ENCODE assay signal across 24 cellular contexts in genomic region chr4:110619001-110619350, GRCh38. TPM values are rescaled to one million over a fixed set of nuclear protein-coding genes. Genes with fewer than 3 reads are reported as not detected.
DNase-seq lines count a peak whose midpoint lies in the region; ATAC-seq and TF ChIP-seq lines count a peak whose summit lies in the region.
"Had no signal": no experiment of that assay in that cellular context is flagged by ENCODE, and none has a peak within 500 bp of the region (broad histone marks: within the 10 kb centered on the region; RNA-seq: fewer than 3 reads in every experiment).

No MANE protein-coding gene starts in this region.

- H3K27me3 Mint-ChIP-seq in activated CD8-positive, alpha-beta memory T cell treated with anti-CD3 and anti-CD28 coated beads, Interleukin-2, amount 10 ng/mL, durations not matched to agents 7 days and 5 days, result peaks cover 97% of the 10 kb centered on the region
- H3K27me3 Mint-ChIP-seq in endothelial cell (ENCODE audit: unreplicated experiment), result peaks cover 41% of the 10 kb centered on the region
- H3K27me3 Mint-ChIP-seq in mesothelial cell of epicardium (ENCODE audit: low read depth), result peaks cover 7% of the 10 kb centered on the region

- H3K27ac ChIP-seq in thoracic aorta, result no peak overlapping the region
- H3K27ac ChIP-seq: BLaER1 treated with 17β-estradiol and CSF1 and Interleukin-3, amounts not matched to agents 10 nM and 100 nM; colonic mucosa; epithelial cell of prostate; parathyroid adenoma; SJSA1; thyroid gland had no signal

- no peaks in the 10 kb centered on the region for H3K9me3 ChIP-seq in thoracic aorta
- H3K9me3 ChIP-seq: colonic mucosa, SJSA1, thyroid gland had no signal

- H3K27ac Mint-ChIP-seq in activated CD8-positive, alpha-beta memory T cell treated with anti-CD3 and anti-CD28 coated beads, Interleukin-2, amount 10 ng/mL, durations not matched to agents 7 days and 5 days, result peak overlapping the region; percentile 24
- peak overlapping the region; percentile 50 for H3K27ac Mint-ChIP-seq in endothelial cell (ENCODE audit: unreplicated experiment)
- H3K27ac Mint-ChIP-seq in mesothelial cell of epicardium, result peak overlapping the region; percentile 95
- H3K27ac Mint-ChIP-seq: activated CD4-positive, alpha-beta T cell treated with anti-CD3 and anti-CD28 coated beads for 36 hours had no signal

- H3K4me1 ChIP-seq in thoracic aorta (ENCODE audit: control insufficient read depth in 1 of 2, low read depth in 2 of 2), result peaks cover 26 to 27% of the 10 kb centered on the region in 2 donors
- H3K4me1 ChIP-seq: BLaER1 treated with 17β-estradiol and CSF1 and Interleukin-3, amounts not matched to agents 10 nM and 100 nM; parathyroid adenoma had no signal

- H3K4me1 Mint-ChIP-seq in activated CD8-positive, alpha-beta memory T cell treated with anti-CD3 and anti-CD28 coated beads, Interleukin-2, amount 10 ng/mL, durations not matched to agents 7 days and 5 days, result peaks cover 2% of the 10 kb centered on the region
- H3K4me1 Mint-ChIP-seq in endothelial cell (ENCODE audit: unreplicated experiment), result peaks cover 53% of the 10 kb centered on the region
- peaks cover 80% of the 10 kb centered on the region for H3K4me1 Mint-ChIP-seq in mesothelial cell of epicardium

- no peak for ATAC-seq in activated CD8-positive, alpha-beta memory T cell treated with anti-CD3 and anti-CD28 coated beads, Interleukin-2, amount 10 ng/mL, durations not matched to agents 7 days and 5 days
- ATAC-seq in thoracic aorta (ENCODE audit: insufficient number of reproducible peaks, low FRiP score, low read depth) (no peak), HG03280 (IDR thresholded peaks at IDR 0.05; ENCODE audit: unreplicated experiment) (no peak), HG03432 (IDR thresholded peaks at IDR 0.05; ENCODE audit: unreplicated experiment) (no peak)
- ATAC-seq: activated CD4-positive, alpha-beta T cell treated with anti-CD3 and anti-CD28 coated beads for 36 hours had no signal

- H3K9me3 Mint-ChIP-seq in activated CD8-positive, alpha-beta memory T cell treated with anti-CD3 and anti-CD28 coated beads, Interleukin-2, amount 10 ng/mL, durations not matched to agents 7 days and 5 days (ENCODE audit: low read depth), result no peaks in the 10 kb centered on the region
- no peaks in the 10 kb centered on the region for H3K9me3 Mint-ChIP-seq in endothelial cell (ENCODE audit: unreplicated experiment)
- H3K9me3 Mint-ChIP-seq in mesothelial cell of epicardium, result no peaks in the 10 kb centered on the region

- DNase-seq in activated CD8-positive, alpha-beta memory T cell treated with anti-CD3 and anti-CD28 coated beads, Interleukin-2, amount 10 ng/mL, durations not matched to agents 7 days and 5 days, result no peak
- DNase-seq in activated CD8-positive, alpha-beta memory T cell treated with anti-CD3 and anti-CD28 coated beads, Interleukin-2, amount 50 U/mL, for 4 hours, result no peak
- DNase-seq in endothelial cell (ENCODE audit: low spot score) (no peak), mesothelial cell of epicardium (ENCODE audit: low spot score in 2 of 2, unreplicated experiment in 2 of 2) (no peak), thoracic aorta (ENCODE audit: low spot score) (no peak), kidney glomerular epithelial cell (lab: John Stamatoyannopoulos, UW) (no peak)
- DNase-seq: activated CD4-positive, alpha-beta T cell treated with anti-CD3 and anti-CD28 coated beads for 36 hours; activated naive CD4-positive, alpha-beta T cell treated with anti-CD3 and anti-CD28 coated beads, Interleukin-2, amount 10 ng/mL, durations not matched to agents 7 days and 5 days; activated T-cell treated with anti-CD3 and anti-CD28 coated beads for 4 hours; colonic mucosa; DMS153; NCI-H1092; NCI-H2081 treated with DMSO at 0.1 percent for 48 hours; NCI-H524 treated with DMSO at 0.1 percent for 48 hours; OCI-M1; thyroid gland had no signal

- H3K36me3 Mint-ChIP-seq in activated CD8-positive, alpha-beta memory T cell treated with anti-CD3 and anti-CD28 coated beads, Interleukin-2, amount 10 ng/mL, durations not matched to agents 7 days and 5 days, result peaks cover 12% of the 10 kb centered on the region
- H3K36me3 Mint-ChIP-seq in endothelial cell (ENCODE audit: low read depth, unreplicated experiment) (peaks cover 13% of the 10 kb centered on the region), mesothelial cell of epicardium (peaks cover 15% of the 10 kb centered on the region)

- no peaks in the 10 kb centered on the region for H3K36me3 ChIP-seq in thoracic aorta
- H3K36me3 ChIP-seq: BLaER1 treated with 17β-estradiol and CSF1 and Interleukin-3, amounts not matched to agents 10 nM and 100 nM; colonic mucosa; thyroid gland had no signal

- CTCF ChIA-PET in activated CD8-positive, alpha-beta memory T cell treated with anti-CD3 and anti-CD28 coated beads, Interleukin-2, amount 10 ng/mL, durations not matched to agents 7 days and 5 days (lab: Charles Lee), result no interaction called here

- TF ChIP-seq CTCF in endothelial cell (IDR thresholded peaks at IDR 0.05; ENCODE audit: unreplicated experiment), result no peak
- no peak for TF ChIP-seq CTCF in mesothelial cell of epicardium (IDR thresholded peaks at IDR 0.05; ENCODE audit: unreplicated experiment)
- no peak for TF ChIP-seq CTCF in thoracic aorta (IDR thresholded peaks at IDR 0.05)

- H3K4me3 ChIP-seq in thoracic aorta, result peak overlapping the region; percentile 21
- H3K4me3 ChIP-seq: BLaER1 treated with 17β-estradiol and CSF1 and Interleukin-3, amounts not matched to agents 10 nM and 100 nM; colonic mucosa; SJSA1; thyroid gland had no signal

- peaks cover 55% of the 10 kb centered on the region for H3K27me3 ChIP-seq in thoracic aorta (replicated peaks; ENCODE audit: insufficient read depth)
- H3K27me3 ChIP-seq: SJSA1 had no signal

- no peak overlapping the region for H3K4me3 Mint-ChIP-seq in activated CD8-positive, alpha-beta memory T cell treated with anti-CD3 and anti-CD28 coated beads, Interleukin-2, amount 10 ng/mL, durations not matched to agents 7 days and 5 days
- H3K4me3 Mint-ChIP-seq in endothelial cell (ENCODE audit: unreplicated experiment) (peak overlapping the region; percentile 90), mesothelial cell of epicardium (peak overlapping the region; percentile 86)
- H3K4me3 Mint-ChIP-seq: activated CD4-positive, alpha-beta T cell treated with anti-CD3 and anti-CD28 coated beads for 36 hours; activated naive CD4-positive, alpha-beta T cell treated with anti-CD3 and anti-CD28 coated beads, Interleukin-2, amount 10 ng/mL, durations not matched to agents 7 days and 5 days had no signal

RNA-seq across cellular contexts. Expression of gene PITX2, which starts 3.9 kb away (rescaled TPM):
- total RNA-seq in activated CD8-positive, alpha-beta memory T cell treated with anti-CD3 and anti-CD28 coated beads, Interleukin-2, amount 10 ng/mL, durations not matched to agents 7 days and 5 days, result not detected
- total RNA-seq in endothelial cell (ENCODE audit: unreplicated experiment) (11.9 TPM), mesothelial cell of epicardium (88.7 to 99.3 TPM (median 95.5 TPM) in 3 replicates), thoracic aorta (not detected)
- total RNA-seq: glomerular endothelial cell, mononuclear cell, thyroid gland had no signal

Comparison
In these comparisons a context has a peak if more than half of its experiments do, and no peak if none do; other contexts are left out.
1. H3K27ac Mint-ChIP-seq: peak in every context shown above with its lines; median percentile 95 in mesothelial cell of epicardium; 50 in endothelial cell; 24 in activated CD8-positive, alpha-beta memory T cell treated with anti-CD3 and anti-CD28 coated beads, Interleukin-2, amount 10 ng/mL, durations not matched to agents 7 days and 5 days.
2. RNA of gene PITX2, which starts 3.9 kb away (total RNA-seq): 88.7 to 99.3 TPM in mesothelial cell of epicardium and 11.9 TPM in endothelial cell (single experiment); not detected in activated CD8-positive, alpha-beta memory T cell treated with anti-CD3 and anti-CD28 coated beads, Interleukin-2, amount 10 ng/mL, durations not matched to agents 7 days and 5 days and not detected in thoracic aorta; every median in the first group is over 10 times any median in the second.